ENCODE assay signal across 18 cellular contexts in the genomic region with DNA sequence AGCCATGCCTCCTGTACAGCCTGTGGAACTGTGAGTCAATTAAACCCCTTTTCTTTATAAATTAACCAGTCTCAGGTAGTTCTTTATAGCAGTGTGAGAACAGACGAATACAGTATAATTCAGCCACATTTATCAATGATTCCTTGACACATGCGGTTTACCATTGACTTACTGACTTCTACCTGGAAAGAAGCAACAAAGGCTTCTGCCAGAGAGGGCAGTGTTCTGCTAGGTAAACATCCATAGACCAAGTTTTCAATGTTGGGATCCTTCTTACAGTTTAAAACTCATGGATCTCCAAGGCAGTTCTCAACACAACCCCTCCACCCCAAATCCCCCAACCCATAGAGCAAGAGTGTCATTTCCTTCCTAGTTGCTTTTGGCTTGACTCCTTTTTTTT.
A peak's percentile ranks its signal among the peaks of the same experiment; 100 is the strongest.
DNase-seq lines count a peak whose midpoint lies in the region; ATAC-seq and TF ChIP-seq lines count a peak whose summit lies in the region.
"Had no signal": no experiment of that assay in that cellular context is flagged by ENCODE, and none has a peak within 500 bp of the region (broad histone marks: within the 10 kb centered on the region; RNA-seq: fewer than 3 reads in every experiment).

No MANE protein-coding gene starts in this region.

- no peaks in the 10 kb centered on the region for H3K27me3 ChIP-seq in MM.1S (replicated peaks; ENCODE audit: insufficient read depth, low read length)
- no peaks in the 10 kb centered on the region for H3K27me3 ChIP-seq in mammary epithelial cell (ENCODE audit: insufficient read depth, low read length)
- H3K27me3 ChIP-seq in prostate gland (replicated peaks; ENCODE audit: insufficient read depth): no peaks in the 10 kb centered on the region
- H3K27me3 ChIP-seq: body of pancreas had no signal

- H3K27ac ChIP-seq in MM.1S (ENCODE audit: low read length) (no peak overlapping the region), mammary epithelial cell (ENCODE audit: insufficient read depth, low read depth, low read length) (no peak overlapping the region), prostate gland (no peak overlapping the region)
- H3K27ac ChIP-seq: body of pancreas, left ventricle myocardium inferior had no signal

- BruUV-seq in mammary epithelial cell (replicated peaks; lab: Mats Ljungman, UMichigan): no TSS peak

- H3K79me2 ChIP-seq in MM.1S (ENCODE audit: low read length) (no peaks in the 10 kb centered on the region), mammary epithelial cell (ENCODE audit: insufficient read depth, low read length) (no peaks in the 10 kb centered on the region)

- whole genome bisulfite sequencing in mammary epithelial cell (ENCODE audit: low coverage, missing lambda C conversion rate): 68% methylated on average over 2 of the region's 2 CpGs
- WGBS in prostate gland: 76% methylated on average over 2 of the region's 2 CpGs

- dilution Hi-C loops in mammary epithelial cell (cut with HindIII; ENCODE audit: low sequenced_read_pairs): no loop called here

- H3K36me3 Mint-ChIP-seq in neural crest cell (ENCODE audit: low read depth): no peaks in the 10 kb centered on the region
- H3K36me3 Mint-ChIP-seq: CD4-positive, CD25-positive, alpha-beta regulatory T cell had no signal

- H4K20me1 ChIP-seq in MM.1S (ENCODE audit: insufficient read depth, low read length) (no peaks in the 10 kb centered on the region), mammary epithelial cell (ENCODE audit: insufficient read depth, low read length) (no peaks in the 10 kb centered on the region)

- H3K4me3 Mint-ChIP-seq in neural crest cell: no peak overlapping the region
- H3K4me3 Mint-ChIP-seq: CD4-positive, CD25-positive, alpha-beta regulatory T cell had no signal

- H3K9me3 Mint-ChIP-seq in neural crest cell: peaks cover 5% of the 10 kb centered on the region

- TF ChIP-seq POLR2A in prostate gland (IDR thresholded peaks at IDR 0.05): no peak

- CTCF ChIA-PET in mammary epithelial cell (lab: Charles Lee; ENCODE audit: low non-redundant PET): no interaction called here

- H3K4me1 Mint-ChIP-seq in neural crest cell: no peaks in the 10 kb centered on the region
- H3K4me1 Mint-ChIP-seq: CD4-positive, CD25-positive, alpha-beta regulatory T cell had no signal

- in situ Hi-C loops in mammary epithelial cell (cut with MboI; ENCODE audit: low sequenced_read_pairs in 2 of 2): no loop called here

- no peaks in the 10 kb centered on the region for H3K36me3 ChIP-seq in MM.1S (replicated peaks; ENCODE audit: insufficient read depth, low read length)
- no peaks in the 10 kb centered on the region for H3K36me3 ChIP-seq in mammary epithelial cell (ENCODE audit: insufficient read depth, low read length)
- H3K36me3 ChIP-seq in prostate gland: no peaks in the 10 kb centered on the region
- H3K36me3 ChIP-seq: left ventricle myocardium inferior had no signal

- H3F3A ChIP-seq in MM.1S (ENCODE audit: insufficient read depth, low read length): no peaks in the 10 kb centered on the region

- H3K4me1 ChIP-seq in MM.1S (ENCODE audit: low read length) (no peaks in the 10 kb centered on the region), mammary epithelial cell (ENCODE audit: insufficient read depth, low read length) (no peaks in the 10 kb centered on the region), prostate gland (replicated peaks) (no peaks in the 10 kb centered on the region)
- H3K4me1 ChIP-seq: body of pancreas, left ventricle myocardium inferior had no signal

- DNase-seq in DMS 273 (lab: John Stamatoyannopoulos, UW; ENCODE audit: unreplicated experiment): peak; percentile 18
- no peak for DNase-seq in DMS 273 treated with DMSO at 0.1 percent for 48 hours (lab: John Stamatoyannopoulos, UW)
- DNase-seq in MM.1S: peak; percentile 16
- no peak for DNase-seq in mammary epithelial cell
- DNase-seq in neural crest cell (ENCODE audit: low read depth, low spot score): no peak
- no peak for DNase-seq in prostate gland (ENCODE audit: low spot score)
- no peak for DNase-seq in HPDE6-E6E7 (ENCODE audit: extremely low spot score)
- DNase-seq: 8988T; activated CD4-positive, CD25-positive, alpha-beta regulatory T cell treated with anti-CD3 and anti-CD28 coated beads, Interleukin-2, amount 50 U/mL, for 72 hours; activated naive CD4-positive, alpha-beta T cell treated with Interleukin-2 at 50 U/mL for 16 hours; body of pancreas; CD4-positive, CD25-positive, alpha-beta regulatory T cell; dorsolateral prefrontal cortex; hippocampal formation; left ventricle myocardium inferior; MV-4-11; T-helper 1 cell had no signal

- H3K4me2 ChIP-seq in MM.1S (ENCODE audit: low read depth, low read length): no peak overlapping the region
- H3K4me2 ChIP-seq in mammary epithelial cell (ENCODE audit: insufficient read depth, low read depth, low read length): no peak overlapping the region

- no peaks in the 10 kb centered on the region for H3K9me3 ChIP-seq in MM.1S (replicated peaks; ENCODE audit: insufficient read depth, low read length)
- no peaks in the 10 kb centered on the region for H3K9me3 ChIP-seq in mammary epithelial cell (replicated peaks; ENCODE audit: insufficient read depth, low read length)
- no peaks in the 10 kb centered on the region for H3K9me3 ChIP-seq in prostate gland
- H3K9me3 ChIP-seq: body of pancreas, left ventricle myocardium inferior had no signal

- H3K9ac ChIP-seq in MM.1S (ENCODE audit: low read length) (no peak overlapping the region), mammary epithelial cell (ENCODE audit: insufficient read depth, low read length) (no peak overlapping the region)

- H3K4me3 ChIP-seq in MM.1S (ENCODE audit: low read length) (no peak overlapping the region), mammary epithelial cell (replicated peaks in 1 of 3; ENCODE audit: insufficient read depth in 1 of 3, low read depth in 2 of 3, low read length in 3 of 3) (no peak overlapping the region), prostate gland (no peak overlapping the region)
- H3K4me3 ChIP-seq: body of pancreas, dorsolateral prefrontal cortex, left ventricle myocardium inferior had no signal

- intact Hi-C loops in mammary epithelial cell (cut with micrococcal nuclease) (no loop called here), prostate gland (cut with DNase I) (no loop called here)

- peaks cover 32% of the 10 kb centered on the region for H3K27me3 Mint-ChIP-seq in neural crest cell (ENCODE audit: low read depth)

- TF ChIP-seq CTCF in MM.1S (IDR thresholded peaks at IDR 0.05; ENCODE audit: low read length) (peak; percentile 30), mammary epithelial cell (conservative IDR thresholded peaks at IDR 0.05 in 1 of 2, IDR thresholded peaks at IDR 0.05 in 1 of 2; ENCODE audit: extremely low read depth in 1 of 2, insufficient read depth in 1 of 2, low read depth in 1 of 2, low read length in 2 of 2) (peak; percentile 21 to 30), neural crest cell (conservative IDR thresholded peaks at IDR 0.05) (peak; percentile 40), prostate gland (IDR thresholded peaks at IDR 0.05) (no peak)

- H3K27ac Mint-ChIP-seq in neural crest cell (ENCODE audit: unreplicated experiment): no peak overlapping the region
- H3K27ac Mint-ChIP-seq: CD4-positive, CD25-positive, alpha-beta regulatory T cell had no signal

- no peaks in the 10 kb centered on the region for H3K9me2 ChIP-seq in MM.1S (replicated peaks; ENCODE audit: insufficient read depth, low read length)

- ATAC-seq in HG03571 (IDR thresholded peaks at IDR 0.05; ENCODE audit: unreplicated experiment): no peak
- ATAC-seq: body of pancreas had no signal

- H2AFZ ChIP-seq in MM.1S (ENCODE audit: low read length) (no peak overlapping the region), mammary epithelial cell (ENCODE audit: low read depth, low read length) (no peak overlapping the region)

Comparison
In these comparisons a context has a peak if more than half of its experiments do, and no peak if none do; other contexts are left out.
1. DNase-seq: peak in DMS 273 (single experiment) and MM.1S (single experiment); none in DMS 273 treated with DMSO at 0.1 percent for 48 hours (single experiment), mammary epithelial cell (single experiment), neural crest cell (single experiment), prostate gland (single experiment) and HPDE6-E6E7 (single experiment).
2. CTCF ChIP-seq: peak in MM.1S (single experiment), mammary epithelial cell (2 of 2) and neural crest cell (single experiment); none in prostate gland (0 of 4).